ENCODE assay signal across 1 cellular context in genomic region chr15:72231066-72231846, GRCh38.
A peak's percentile ranks its signal among the peaks of the same experiment; 100 is the strongest.
TF ChIP-seq lines count a peak whose summit lies in the region.

PKM (minus strand) TSS chr15:72231190; CDS start chr15:72219097, 12,093 bp downstream.

TF ChIP-seq in HepG2, 621 proteins besides CTCF, POLR2A, EP300 and RAD21 (continued from another document and continues in another):
- TF ChIP-seq ZNF362 (CRISPR knock-in tag; IDR thresholded peaks at IDR 0.05; ENCODE audit: borderline replicate concordance) (peak; percentile 15; the same call in 1 of the 2 replicates), ZNF503 (CRISPR knock-in tag; IDR thresholded peaks at IDR 0.05) (peak; percentile 74; the same call in 1 of the 2 replicates), ZNF20 (CRISPR knock-in tag; IDR thresholded peaks at IDR 0.05) (no peak; the same call in 1 of the 2 replicates), E2F1 (CRISPR knock-in tag; IDR thresholded peaks at IDR 0.05) (peak; percentile 69; the same call in 1 of the 2 replicates), HMGA1 (CRISPR knock-in tag; conservative IDR thresholded peaks at IDR 0.05) (no peak), ZNF431 (CRISPR knock-in tag; IDR thresholded peaks at IDR 0.05; ENCODE audit: borderline replicate concordance, low read depth) (0 out of 2 replicates have a peak, but pooled peaks have one; percentile 44), ARNTL (CRISPR knock-in tag; IDR thresholded peaks at IDR 0.05) (peak; percentile 88; the same call in 1 of the 2 replicates), ZNF660 (CRISPR knock-in tag; IDR thresholded peaks at IDR 0.05; ENCODE audit: borderline replicate concordance, low read depth) (no peak), ZNF773 (CRISPR knock-in tag; IDR thresholded peaks at IDR 0.05; ENCODE audit: borderline replicate concordance) (peak; percentile 78; the same call in 1 of the 2 replicates), ZNF574 (CRISPR knock-in tag; IDR thresholded peaks at IDR 0.05) (peak; percentile 59; the same call in 1 of the 2 replicates), NR2F2 (IDR thresholded peaks at IDR 0.05; ENCODE audit: borderline replicate concordance, low read depth) (no peak), CBX1 (IDR thresholded peaks at IDR 0.05; ENCODE audit: low read depth) (peak; percentile 97), CHCHD3 (CRISPR knock-in tag; IDR thresholded peaks at IDR 0.05) (no peak), NONO (IDR thresholded peaks at IDR 0.05) (no peak), NONO (CRISPR knock-in tag; conservative IDR thresholded peaks at IDR 0.05) (peak; percentile 89), ZNF484 (CRISPR knock-in tag; IDR thresholded peaks at IDR 0.05; ENCODE audit: borderline replicate concordance, low read depth) (peak; percentile 22; the same call in 1 of the 2 replicates), FOXA1 (IDR thresholded peaks at IDR 0.05) (no peak), FOXA1 (CRISPR knock-in tag; IDR thresholded peaks at IDR 0.05) (no peak), ZNF430 (CRISPR knock-in tag; IDR thresholded peaks at IDR 0.05) (peak; percentile 94), DRAP1 (CRISPR knock-in tag; IDR thresholded peaks at IDR 0.05) (peak; percentile 97), ZNF335 (CRISPR knock-in tag; IDR thresholded peaks at IDR 0.05) (no peak; the same call in 1 of the 2 replicates), MEIS1 (CRISPR knock-in tag; IDR thresholded peaks at IDR 0.05; ENCODE audit: borderline replicate concordance) (0 out of 2 replicates have a peak, but pooled peaks have one; percentile 43), TSC22D2 (CRISPR knock-in tag; IDR thresholded peaks at IDR 0.05; ENCODE audit: borderline replicate concordance) (no peak), ZEB1 (IDR thresholded peaks at IDR 0.05; ENCODE audit: insufficient replicate concordance, low read depth) (peak; percentile 83), ZNF136 (CRISPR knock-in tag; IDR thresholded peaks at IDR 0.05; ENCODE audit: low read depth) (peak; percentile 25), ZMAT3 (CRISPR knock-in tag; conservative IDR thresholded peaks at IDR 0.05) (peak; percentile 47; the same call in 1 of the 2 replicates), IKZF1 (IDR thresholded peaks at IDR 0.05) (no peak), HOXA3 (CRISPR knock-in tag; IDR thresholded peaks at IDR 0.05) (peak; percentile 80), CENPT (CRISPR knock-in tag; IDR thresholded peaks at IDR 0.05; ENCODE audit: low read depth) (0 out of 2 replicates have a peak, but pooled peaks have one; percentile 48), ZNF317 (CRISPR knock-in tag; IDR thresholded peaks at IDR 0.05) (0 out of 2 replicates have a peak, but pooled peaks have one; percentile 40), ZNF101 (CRISPR knock-in tag; IDR thresholded peaks at IDR 0.05; ENCODE audit: borderline replicate concordance, low read depth) (peak; percentile 57; the same call in 1 of the 2 replicates), NCOA5 (CRISPR knock-in tag; IDR thresholded peaks at IDR 0.05) (no peak), NCOA1 (CRISPR knock-in tag; IDR thresholded peaks at IDR 0.05) (peak; percentile 25; the same call in 1 of the 2 replicates), ZNF296 (CRISPR knock-in tag; conservative IDR thresholded peaks at IDR 0.05) (no peak), NFIC (IDR thresholded peaks at IDR 0.05; ENCODE audit: low read length) (no peak), HOXD1 (CRISPR knock-in tag; IDR thresholded peaks at IDR 0.05) (peak; percentile 44; the same call in 1 of the 2 replicates), ZNF354B (CRISPR knock-in tag; IDR thresholded peaks at IDR 0.05) (no peak), FIP1L1 (IDR thresholded peaks at IDR 0.05; ENCODE audit: borderline replicate concordance, insufficient read depth, low read depth, low read length) (no peak; the same call in 1 of the 2 replicates), ZSCAN22 (CRISPR knock-in tag; IDR thresholded peaks at IDR 0.05) (peak; percentile 40), BORCS8-MEF2B (CRISPR knock-in tag; IDR thresholded peaks at IDR 0.05) (no peak; the same call in none of the 2 replicates), NFIB (CRISPR knock-in tag; IDR thresholded peaks at IDR 0.05; ENCODE audit: borderline replicate concordance) (no peak), NR2F1 (CRISPR knock-in tag; IDR thresholded peaks at IDR 0.05) (peak in 1 of 2 experiments; percentile 42; a peak in 2 of 4 replicates), DR1 (CRISPR knock-in tag; IDR thresholded peaks at IDR 0.05) (peak; percentile 94), ZBTB20 (CRISPR knock-in tag; IDR thresholded peaks at IDR 0.05; ENCODE audit: borderline replicate concordance, low read depth) (peak; percentile 70; the same call in 1 of the 2 replicates), SATB2 (CRISPR knock-in tag; IDR thresholded peaks at IDR 0.05) (no peak), ZNF749 (CRISPR knock-in tag; IDR thresholded peaks at IDR 0.05; ENCODE audit: borderline replicate concordance) (peak; percentile 24; the same call in 1 of the 2 replicates), ZNF878 (CRISPR knock-in tag; IDR thresholded peaks at IDR 0.05) (peak; percentile 90; the same call in 1 of the 2 replicates), SIN3B (IDR thresholded peaks at IDR 0.05; ENCODE audit: low read length) (no peak), ZNF550 (CRISPR knock-in tag; IDR thresholded peaks at IDR 0.05; ENCODE audit: borderline replicate concordance) (no peak), ZNF331 (CRISPR knock-in tag; IDR thresholded peaks at IDR 0.05) (peak; percentile 58)
- TF ChIP-seq, protein P1, sequence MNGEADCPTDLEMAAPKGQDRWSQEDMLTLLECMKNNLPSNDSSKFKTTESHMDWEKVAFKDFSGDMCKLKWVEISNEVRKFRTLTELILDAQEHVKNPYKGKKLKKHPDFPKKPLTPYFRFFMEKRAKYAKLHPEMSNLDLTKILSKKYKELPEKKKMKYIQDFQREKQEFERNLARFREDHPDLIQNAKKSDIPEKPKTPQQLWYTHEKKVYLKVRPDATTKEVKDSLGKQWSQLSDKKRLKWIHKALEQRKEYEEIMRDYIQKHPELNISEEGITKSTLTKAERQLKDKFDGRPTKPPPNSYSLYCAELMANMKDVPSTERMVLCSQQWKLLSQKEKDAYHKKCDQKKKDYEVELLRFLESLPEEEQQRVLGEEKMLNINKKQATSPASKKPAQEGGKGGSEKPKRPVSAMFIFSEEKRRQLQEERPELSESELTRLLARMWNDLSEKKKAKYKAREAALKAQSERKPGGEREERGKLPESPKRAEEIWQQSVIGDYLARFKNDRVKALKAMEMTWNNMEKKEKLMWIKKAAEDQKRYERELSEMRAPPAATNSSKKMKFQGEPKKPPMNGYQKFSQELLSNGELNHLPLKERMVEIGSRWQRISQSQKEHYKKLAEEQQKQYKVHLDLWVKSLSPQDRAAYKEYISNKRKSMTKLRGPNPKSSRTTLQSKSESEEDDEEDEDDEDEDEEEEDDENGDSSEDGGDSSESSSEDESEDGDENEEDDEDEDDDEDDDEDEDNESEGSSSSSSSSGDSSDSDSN (CRISPR knock-in tag; IDR thresholded peaks at IDR 0.05), result peak; percentile 76
- TF ChIP-seq, protein P2, sequence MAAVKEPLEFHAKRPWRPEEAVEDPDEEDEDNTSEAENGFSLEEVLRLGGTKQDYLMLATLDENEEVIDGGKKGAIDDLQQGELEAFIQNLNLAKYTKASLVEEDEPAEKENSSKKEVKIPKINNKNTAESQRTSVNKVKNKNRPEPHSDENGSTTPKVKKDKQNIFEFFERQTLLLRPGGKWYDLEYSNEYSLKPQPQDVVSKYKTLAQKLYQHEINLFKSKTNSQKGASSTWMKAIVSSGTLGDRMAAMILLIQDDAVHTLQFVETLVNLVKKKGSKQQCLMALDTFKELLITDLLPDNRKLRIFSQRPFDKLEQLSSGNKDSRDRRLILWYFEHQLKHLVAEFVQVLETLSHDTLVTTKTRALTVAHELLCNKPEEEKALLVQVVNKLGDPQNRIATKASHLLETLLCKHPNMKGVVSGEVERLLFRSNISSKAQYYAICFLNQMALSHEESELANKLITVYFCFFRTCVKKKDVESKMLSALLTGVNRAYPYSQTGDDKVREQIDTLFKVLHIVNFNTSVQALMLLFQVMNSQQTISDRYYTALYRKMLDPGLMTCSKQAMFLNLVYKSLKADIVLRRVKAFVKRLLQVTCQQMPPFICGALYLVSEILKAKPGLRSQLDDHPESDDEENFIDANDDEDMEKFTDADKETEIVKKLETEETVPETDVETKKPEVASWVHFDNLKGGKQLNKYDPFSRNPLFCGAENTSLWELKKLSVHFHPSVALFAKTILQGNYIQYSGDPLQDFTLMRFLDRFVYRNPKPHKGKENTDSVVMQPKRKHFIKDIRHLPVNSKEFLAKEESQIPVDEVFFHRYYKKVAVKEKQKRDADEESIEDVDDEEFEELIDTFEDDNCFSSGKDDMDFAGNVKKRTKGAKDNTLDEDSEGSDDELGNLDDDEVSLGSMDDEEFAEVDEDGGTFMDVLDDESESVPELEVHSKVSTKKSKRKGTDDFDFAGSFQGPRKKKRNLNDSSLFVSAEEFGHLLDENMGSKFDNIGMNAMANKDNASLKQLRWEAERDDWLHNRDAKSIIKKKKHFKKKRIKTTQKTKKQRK (IDR thresholded peaks at IDR 0.05; ENCODE audit: low read length), result no peak
- TF ChIP-seq, protein P3, sequence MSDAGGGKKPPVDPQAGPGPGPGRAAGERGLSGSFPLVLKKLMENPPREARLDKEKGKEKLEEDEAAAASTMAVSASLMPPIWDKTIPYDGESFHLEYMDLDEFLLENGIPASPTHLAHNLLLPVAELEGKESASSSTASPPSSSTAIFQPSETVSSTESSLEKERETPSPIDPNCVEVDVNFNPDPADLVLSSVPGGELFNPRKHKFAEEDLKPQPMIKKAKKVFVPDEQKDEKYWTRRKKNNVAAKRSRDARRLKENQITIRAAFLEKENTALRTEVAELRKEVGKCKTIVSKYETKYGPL (CRISPR knock-in tag; IDR thresholded peaks at IDR 0.05), result no peak
- TF ChIP-seq, protein P4, sequence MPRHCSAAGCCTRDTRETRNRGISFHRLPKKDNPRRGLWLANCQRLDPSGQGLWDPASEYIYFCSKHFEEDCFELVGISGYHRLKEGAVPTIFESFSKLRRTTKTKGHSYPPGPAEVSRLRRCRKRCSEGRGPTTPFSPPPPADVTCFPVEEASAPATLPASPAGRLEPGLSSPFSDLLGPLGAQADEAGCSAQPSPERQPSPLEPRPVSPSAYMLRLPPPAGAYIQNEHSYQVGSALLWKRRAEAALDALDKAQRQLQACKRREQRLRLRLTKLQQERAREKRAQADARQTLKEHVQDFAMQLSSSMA (CRISPR knock-in tag; IDR thresholded peaks at IDR 0.05), result no peak
- TF ChIP-seq, protein P5, sequence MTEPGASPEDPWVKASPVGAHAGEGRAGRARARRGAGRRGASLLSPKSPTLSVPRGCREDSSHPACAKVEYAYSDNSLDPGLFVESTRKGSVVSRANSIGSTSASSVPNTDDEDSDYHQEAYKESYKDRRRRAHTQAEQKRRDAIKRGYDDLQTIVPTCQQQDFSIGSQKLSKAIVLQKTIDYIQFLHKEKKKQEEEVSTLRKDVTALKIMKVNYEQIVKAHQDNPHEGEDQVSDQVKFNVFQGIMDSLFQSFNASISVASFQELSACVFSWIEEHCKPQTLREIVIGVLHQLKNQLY (CRISPR knock-in tag; IDR thresholded peaks at IDR 0.05), result 0 out of 2 replicates have a peak, but pooled peaks have one; percentile 35
